Comparison of ENCODE assay signal across 8 cellular contexts in genomic region chr12:108616941-108617858, GRCh38. TPM values are rescaled to one million over a fixed set of nuclear protein-coding genes. Genes with fewer than 3 reads are reported as not detected.
DNase-seq lines count a peak whose midpoint lies in the region; ATAC-seq and FAIRE-seq lines count a peak whose summit lies in the region.

No MANE protein-coding gene starts in this region.

- peak; percentile 62 to 89 (median 73) for DNase-seq in CD8-positive, alpha-beta memory T cell
- DNase-seq in KG1 (lab: John Stamatoyannopoulos, UW) (peak; percentile 38), urothelium cell line (ENCODE audit: low spot score) (no peak), NCI-H1417 (lab: John Stamatoyannopoulos, UW) (no peak)
- peak; percentile 88 for DNase-seq in activated CD8-positive, alpha-beta memory T cell treated with anti-CD3 and anti-CD28 coated beads, Interleukin-2, amount 50 U/mL, for 48 hours
- peak; percentile 88 for DNase-seq in stimulated activated naive CD4-positive, alpha-beta T cell treated with Interleukin-2 at 50 U/mL for 16 hours (lab: John Stamatoyannopoulos, UW)

- H3K27ac ChIP-seq in CD8-positive, alpha-beta memory T cell (ENCODE audit: low read depth, low read length): peak overlapping the region; percentile 19
- peak overlapping the region; percentile 66 for H3K27ac ChIP-seq in layer of hippocampus (ENCODE audit: low read depth, low read length)

- H3K27me3 Mint-ChIP-seq in CD8-positive, alpha-beta memory T cell: no peaks in the 10 kb centered on the region

- peak overlapping the region; percentile 92 to 100 (median 98) for H3K27ac Mint-ChIP-seq in CD8-positive, alpha-beta memory T cell

- FAIRE-seq in urothelium cell line (lab: Jason Lieb, UNC): no peak

- peaks cover 0 to 7% (median 0%) of the 10 kb centered on the region in 5 donors for H3K9me3 Mint-ChIP-seq in CD8-positive, alpha-beta memory T cell

- peak; percentile 69 for ATAC-seq in GM21515 (IDR thresholded peaks at IDR 0.05; ENCODE audit: unreplicated experiment)

- POLR2A ChIA-PET in CD8-positive, alpha-beta memory T cell (lab: Charles Lee): interaction anchor here (0.5 to 5.7 kb wide), 7 partner anchors 16 to 1297 kb away, joined by 3 to 79 read pairs (median 6); partner anchors contain the start of genes CORO1C, ISCU, SELPLG and SSH1

- peaks cover 45% of the 10 kb centered on the region for H3K4me1 ChIP-seq in CD8-positive, alpha-beta memory T cell (ENCODE audit: insufficient read depth, low read length)

- H3K4me1 Mint-ChIP-seq in CD8-positive, alpha-beta memory T cell: peaks cover 59 to 74% (median 67%) of the 10 kb centered on the region in 3 donors

- no peak overlapping the region for H3K4me3 ChIP-seq in CD8-positive, alpha-beta memory T cell (ENCODE audit: low read length)

- no peaks in the 10 kb centered on the region for H3K27me3 ChIP-seq in CD8-positive, alpha-beta memory T cell (ENCODE audit: insufficient read depth, low read length, poor library complexity, severe bottlenecking)
- no peaks in the 10 kb centered on the region for H3K27me3 ChIP-seq in layer of hippocampus (ENCODE audit: control insufficient read depth, insufficient read depth, low read length)

- peaks cover 16% of the 10 kb centered on the region for H3K36me3 ChIP-seq in CD8-positive, alpha-beta memory T cell (ENCODE audit: insufficient read depth, low read length)

- H3K36me3 Mint-ChIP-seq in CD8-positive, alpha-beta memory T cell: peaks cover 14 to 37% (median 15%) of the 10 kb centered on the region in 3 donors

- H3K9me3 ChIP-seq in CD8-positive, alpha-beta memory T cell (ENCODE audit: low read length): peaks cover 7% of the 10 kb centered on the region

- H3K4me3 Mint-ChIP-seq in CD8-positive, alpha-beta memory T cell: peak overlapping the region; percentile 28 to 72 (median 57)

- CTCF ChIA-PET in CD8-positive, alpha-beta memory T cell (lab: Charles Lee): interaction anchor here (0.6 to 11.4 kb wide), 35 partner anchors 9 to 479 kb away, joined by 3 to 330 read pairs (median 4); partner anchors contain the start of genes ISCU, SART3 and SELPLG

RNA-seq across cellular contexts. Expression of gene SELPLG, which starts 16.5 kb away (rescaled TPM):
- total RNA-seq in CD8-positive, alpha-beta memory T cell: 10 to 100 TPM; 37.0 to 37.7 TPM
- 760 TPM for polyA plus RNA-seq in CD8-positive, alpha-beta memory T cell

RNA-seq across cellular contexts. Expression of gene TMEM119, which starts 19.3 kb away (rescaled TPM):
- total RNA-seq in CD8-positive, alpha-beta memory T cell: not detected
- 0.66 TPM for polyA plus RNA-seq in CD8-positive, alpha-beta memory T cell

RNA-seq across cellular contexts. Expression of gene ISCU, which starts 54.8 kb away (rescaled TPM):
- total RNA-seq in CD8-positive, alpha-beta memory T cell: 100 to 1,000 TPM; 113 to 116 TPM
- polyA plus RNA-seq in CD8-positive, alpha-beta memory T cell: 302 TPM

RNA-seq across cellular contexts. Expression of gene SART3, which starts 56.2 kb away (rescaled TPM):
- 10 to 100 TPM; 82.4 to 82.7 TPM for total RNA-seq in CD8-positive, alpha-beta memory T cell
- 40.1 TPM for polyA plus RNA-seq in CD8-positive, alpha-beta memory T cell

Comparison
In these comparisons a context has a peak if more than half of its experiments do, and no peak if none do; other contexts are left out.
1. DNase-seq: peak in CD8-positive, alpha-beta memory T cell (5 of 5), KG1 (single experiment), activated CD8-positive, alpha-beta memory T cell treated with anti-CD3 and anti-CD28 coated beads, Interleukin-2, amount 50 U/mL, for 48 hours (single experiment) and stimulated activated naive CD4-positive, alpha-beta T cell treated with Interleukin-2 at 50 U/mL for 16 hours (single experiment); none in urothelium cell line (single experiment) and NCI-H1417 (0 of 3).